8 cellular contexts compared by ENCODE assay signal in the genomic region with DNA sequence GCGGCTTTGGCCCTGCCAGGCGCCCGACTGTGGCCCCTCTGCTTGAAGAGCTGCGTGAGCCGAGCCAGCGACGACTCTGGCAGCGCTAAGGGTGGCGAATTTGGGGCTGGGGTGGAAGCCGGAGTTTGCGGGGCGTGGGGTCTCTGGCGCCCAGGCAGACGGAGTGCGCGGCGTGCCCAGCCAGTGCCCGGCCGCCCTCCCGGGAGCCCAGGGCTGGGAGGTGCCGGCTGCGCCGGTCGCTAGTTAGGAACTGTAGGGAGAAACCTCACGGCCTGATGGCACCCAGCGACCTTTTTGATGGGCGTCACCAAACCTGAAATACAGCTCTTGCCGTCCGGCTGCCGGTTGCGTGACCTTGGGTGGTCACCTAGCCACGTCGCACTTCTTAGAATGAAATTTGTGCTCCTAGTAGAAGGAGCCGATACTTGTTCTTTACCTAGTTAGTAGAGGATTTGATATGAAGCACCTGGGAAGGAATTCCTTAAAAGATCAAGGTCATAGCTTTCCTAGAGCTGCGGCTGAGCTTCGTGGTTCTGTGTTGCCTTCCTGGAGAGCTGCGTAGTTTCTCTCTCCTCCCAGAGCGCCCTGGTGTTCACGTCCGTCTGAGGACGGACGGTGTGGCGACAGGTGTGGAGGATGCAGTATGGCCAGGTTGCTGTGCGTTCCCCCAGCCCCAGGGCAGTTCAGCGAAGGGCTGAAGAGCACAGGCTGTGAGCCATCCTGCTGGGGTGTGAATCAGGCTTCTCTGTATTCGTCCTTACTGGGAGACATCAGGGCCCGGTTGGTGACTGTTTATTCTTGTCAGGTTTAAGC. TPM values are rescaled to one million over a fixed set of nuclear protein-coding genes. Genes with fewer than 3 reads are reported as not detected.
DNase-seq lines count a peak whose midpoint lies in the region; ATAC-seq and TF ChIP-seq lines count a peak whose summit lies in the region.

No MANE protein-coding gene starts in this region.

- ATAC-seq in GM21360 (IDR thresholded peaks at IDR 0.05; ENCODE audit: unreplicated experiment) = peak; percentile 2
- ATAC-seq in GM21529 (IDR thresholded peaks at IDR 0.05; ENCODE audit: unreplicated experiment) = no peak

- H3K79me2 ChIP-seq in PC-9 (ENCODE audit: low read depth) = peaks cover 52% of the 10 kb centered on the region

- intact Hi-C loops in PC-9 (cut with micrococcal nuclease; ENCODE audit: unreplicated experiment) = loop anchor here (1.0 to 5.0 kb wide), 2 partner anchors 43 to 55 kb away; a partner anchor contains a TSS

- H3K4me3 Mint-ChIP-seq in endothelial cell (ENCODE audit: unreplicated experiment) (peak overlapping the region; percentile 96), nephron (peak overlapping the region; percentile 95 to 97 (median 95))

- H2AFZ ChIP-seq in PC-9 = peak overlapping the region; percentile 79

- H3K27ac ChIP-seq in C4-2B (peak overlapping the region; percentile 91), PC-9 (peak overlapping the region; percentile 53)

- H4K20me1 ChIP-seq in PC-9 (ENCODE audit: insufficient read depth) = peaks cover 48% of the 10 kb centered on the region

- BruUV-seq in PC-9 (replicated peaks; lab: Mats Ljungman, UMichigan) = TSS peak; percentile 67

- no peaks in the 10 kb centered on the region for H3K27me3 ChIP-seq in PC-9 (ENCODE audit: insufficient read depth, low read depth)

- H3K9me3 Mint-ChIP-seq in endothelial cell (ENCODE audit: unreplicated experiment) (peaks cover 5% of the 10 kb centered on the region), nephron (peaks cover 4% of the 10 kb centered on the region)

- H3K36me3 Mint-ChIP-seq in endothelial cell (ENCODE audit: low read depth, unreplicated experiment) = peaks cover 10% of the 10 kb centered on the region
- no peaks in the 10 kb centered on the region for H3K36me3 Mint-ChIP-seq in nephron (ENCODE audit: low read depth)

- TF ChIP-seq CTCF in C4-2B (conservative IDR thresholded peaks at IDR 0.05) = no peak
- TF ChIP-seq CTCF in PC-9 (conservative IDR thresholded peaks at IDR 0.05) = no peak
- no peak for TF ChIP-seq CTCF in endothelial cell (IDR thresholded peaks at IDR 0.05; ENCODE audit: unreplicated experiment)
- TF ChIP-seq CTCF in nephron (IDR thresholded peaks at IDR 0.05; ENCODE audit: unreplicated experiment in 3 of 3) = no peak

- DNase-seq in PC-9 = peak; percentile 46 to 58
- no peak for DNase-seq in endothelial cell (ENCODE audit: low spot score)
- no peak for DNase-seq in NCI-H510A (lab: John Stamatoyannopoulos, UW)
- no peak for DNase-seq in activated CD8-positive, alpha-beta memory T cell treated with anti-CD3 and anti-CD28 coated beads for 24 hours

- peak overlapping the region; percentile 77 for H3K4me3 ChIP-seq in PC-9

- no peaks in the 10 kb centered on the region; the same call in 1 of the 2 replicates for H3K9me3 ChIP-seq in PC-9 (ENCODE audit: insufficient read depth, low read depth)

- peaks cover 18% of the 10 kb centered on the region for H3K4me1 Mint-ChIP-seq in endothelial cell (ENCODE audit: unreplicated experiment)
- H3K4me1 Mint-ChIP-seq in nephron = peaks cover 24% of the 10 kb centered on the region

- H3K9me2 ChIP-seq in PC-9 (ENCODE audit: insufficient read depth) = no peaks in the 10 kb centered on the region

- POLR2A ChIA-PET in PC-9 (lab: Charles Lee; ENCODE audit: unreplicated experiment) = interaction anchor here (0.6 kb wide), 3 partner anchors 8 to 39 kb away, joined by 4 to 5 read pairs (median 5); no protein-coding TSS in a partner anchor

- H3K4me2 ChIP-seq in PC-9 = peak overlapping the region; percentile 89

- H3K27me3 Mint-ChIP-seq in endothelial cell (ENCODE audit: unreplicated experiment) = peaks cover 12% of the 10 kb centered on the region
- H3K27me3 Mint-ChIP-seq in nephron (ENCODE audit: low read depth) = no peaks in the 10 kb centered on the region

- peaks cover 27% of the 10 kb centered on the region for H3K4me1 ChIP-seq in PC-9 (replicated peaks; ENCODE audit: insufficient read depth)

- no peaks in the 10 kb centered on the region for H3K36me3 ChIP-seq in PC-9 (ENCODE audit: low read depth)

- peak overlapping the region; percentile 72 for H3K27ac Mint-ChIP-seq in endothelial cell (ENCODE audit: unreplicated experiment)
- peak overlapping the region; percentile 78 to 94 (median 93) for H3K27ac Mint-ChIP-seq in nephron

- peaks cover 11% of the 10 kb centered on the region for H3F3A ChIP-seq in PC-9 (ENCODE audit: insufficient read depth, low read depth)

- CTCF ChIA-PET in PC-9 (lab: Charles Lee) = no interaction called here

RNA-seq across cellular contexts. Expression of a gene that starts 0.7 kb away (rescaled TPM):
- 79.4 and 88.6 TPM in 2 replicates for total RNA-seq in PC-9 (2021)
- total RNA-seq in endothelial cell (ENCODE audit: unreplicated experiment) = 68.2 TPM

RNA-seq across cellular contexts. Expression of a gene that starts 41.4 kb away (rescaled TPM):
- total RNA-seq in PC-9 (2021) (153 and 184 TPM in 2 replicates), endothelial cell (ENCODE audit: unreplicated experiment) (165 TPM)

RNA-seq across cellular contexts. Expression of a gene that starts 56.6 kb away (rescaled TPM):
- total RNA-seq in PC-9 (2021) (24.3 and 38.7 TPM in 2 replicates), endothelial cell (ENCODE audit: unreplicated experiment) (22.1 TPM)

Comparison
In these comparisons a context has a peak if more than half of its experiments do, and no peak if none do; other contexts are left out.
1. DNase-seq: peak in PC-9 (2 of 2); none in endothelial cell (single experiment), NCI-H510A (single experiment) and activated CD8-positive, alpha-beta memory T cell treated with anti-CD3 and anti-CD28 coated beads for 24 hours (single experiment).